ENCODE assay signal across 10 cellular contexts in genomic region chr1:89271616-89272015, GRCh38. TPM values are rescaled to one million over a fixed set of nuclear protein-coding genes. Genes with fewer than 3 reads are reported as not detected.
DNase-seq lines count a peak whose midpoint lies in the region; ATAC-seq lines count a peak whose summit lies in the region.
"Had no signal": no experiment of that assay in that cellular context is flagged by ENCODE, and none has a peak within 500 bp of the region (broad histone marks: within the 10 kb centered on the region; RNA-seq: fewer than 3 reads in every experiment).

No MANE protein-coding gene starts in this region.

- H3K4me1 Mint-ChIP-seq in activated CD4-positive, alpha-beta memory T cell treated with anti-CD3 and anti-CD28 coated beads for 36 hours (ENCODE audit: low read depth) = peaks cover 79% of the 10 kb centered on the region

- ATAC-seq in GM18511 (IDR thresholded peaks at IDR 0.05; ENCODE audit: unreplicated experiment) = peak; percentile 34
- no peak for ATAC-seq in sciatic nerve

- DNase-seq in activated CD4-positive, alpha-beta memory T cell treated with anti-CD3 and anti-CD28 coated beads for 36 hours = no peak
- DNase-seq in fibroblast of the conjunctiva (ENCODE audit: low read depth) (peak; percentile 73), sciatic nerve (ENCODE audit: low spot score) (no peak), NCI-H82 (lab: John Stamatoyannopoulos, UW) (no peak), NCI-H1417 (lab: John Stamatoyannopoulos, UW) (no peak), NCI-H510A (lab: John Stamatoyannopoulos, UW) (no peak)
- DNase-seq: KG1, PC-9 had no signal

- intact Hi-C loops in activated CD4-positive, alpha-beta memory T cell treated with anti-CD3 and anti-CD28 coated beads for 36 hours (cut with micrococcal nuclease) = loop anchor here (1.0 to 5.0 kb wide), 3 partner anchors 279 to 379 kb away; partner anchors contain the start of genes GTF2B, KYAT3 and RBMXL1
- intact Hi-C loops in sciatic nerve (cut with DNase I) = loop anchor here (5.0 kb wide), 1 partner anchor 1751 kb away; the partner anchor contains the start of gene ZNF644

- CTCF ChIA-PET in activated CD4-positive, alpha-beta memory T cell treated with anti-CD3 and anti-CD28 coated beads for 36 hours (lab: Charles Lee) = interaction anchor here (1.2 to 6.7 kb wide), 7 partner anchors 11 to 273 kb away, joined by 4 to 28 read pairs (median 5); partner anchors contain the start of gene GBP2

- H3K4me1 ChIP-seq in ACC112 (ENCODE audit: control insufficient read depth, insufficient read depth, low read length, unreplicated experiment) = peaks cover 42% of the 10 kb centered on the region

- peak overlapping the region; percentile 99 for H3K27ac Mint-ChIP-seq in activated CD4-positive, alpha-beta memory T cell treated with anti-CD3 and anti-CD28 coated beads for 36 hours

- peaks cover 44% of the 10 kb centered on the region for H3K36me3 Mint-ChIP-seq in activated CD4-positive, alpha-beta memory T cell treated with anti-CD3 and anti-CD28 coated beads for 36 hours

- H3K36me3 ChIP-seq in ACC112 (ENCODE audit: insufficient read depth, low read length) = no peaks in the 10 kb centered on the region

- peak overlapping the region; percentile 55; the same call in 1 of the 2 replicates for H3K4me3 ChIP-seq in ACC112 (ENCODE audit: low read depth, low read length)
- H3K4me3 ChIP-seq: PC-9 had no signal

- H3K4me3 Mint-ChIP-seq in activated CD4-positive, alpha-beta memory T cell treated with anti-CD3 and anti-CD28 coated beads for 36 hours = peak overlapping the region; percentile 99

- no peaks in the 10 kb centered on the region for H3K27me3 ChIP-seq in ACC112 (ENCODE audit: insufficient read depth, low read length)

- no peaks in the 10 kb centered on the region for H3K79me2 ChIP-seq in ACC112 (ENCODE audit: control insufficient read depth, insufficient read depth, low read length, unreplicated experiment)

- H3K27ac ChIP-seq in ACC112 (ENCODE audit: low read depth, low read length) = peak overlapping the region; percentile 83
- H3K27ac ChIP-seq: PC-9 had no signal

- no peaks in the 10 kb centered on the region for H3K27me3 Mint-ChIP-seq in activated CD4-positive, alpha-beta memory T cell treated with anti-CD3 and anti-CD28 coated beads for 36 hours

- H3K9me3 Mint-ChIP-seq in activated CD4-positive, alpha-beta memory T cell treated with anti-CD3 and anti-CD28 coated beads for 36 hours = peaks cover 3% of the 10 kb centered on the region

- H2AFZ ChIP-seq in ACC112 (ENCODE audit: low read length, unreplicated experiment) = no peak overlapping the region
- H2AFZ ChIP-seq: PC-9 had no signal

- POLR2A ChIA-PET in activated CD4-positive, alpha-beta memory T cell treated with anti-CD3 and anti-CD28 coated beads for 36 hours (lab: Charles Lee) = interaction anchor here (0.9 to 7.6 kb wide), 8 partner anchors 13 to 209 kb away, joined by 3 to 72 read pairs (median 4); partner anchors contain the start of genes GBP2 and GBP4

RNA-seq across cellular contexts. Expression of gene GBP5, which starts 1.0 kb away (rescaled TPM):
- 10 to 100 TPM; 95.1 to 95.7 TPM for total RNA-seq in activated CD4-positive, alpha-beta memory T cell treated with anti-CD3 and anti-CD28 coated beads for 36 hours
- total RNA-seq in sciatic nerve = 6.4 TPM
- total RNA-seq: PC-9 had no signal

Comparison
In these comparisons a context has a peak if more than half of its experiments do, and no peak if none do; other contexts are left out.
1. RNA of gene GBP5, which starts 1.0 kb away (total RNA-seq): 95.1 to 95.7 TPM in activated CD4-positive, alpha-beta memory T cell treated with anti-CD3 and anti-CD28 coated beads for 36 hours; 6.4 TPM in sciatic nerve (single experiment); every median in the first group is over 10 times any median in the second.